ENCODE assay signal across 10 cellular contexts in the genomic region with DNA sequence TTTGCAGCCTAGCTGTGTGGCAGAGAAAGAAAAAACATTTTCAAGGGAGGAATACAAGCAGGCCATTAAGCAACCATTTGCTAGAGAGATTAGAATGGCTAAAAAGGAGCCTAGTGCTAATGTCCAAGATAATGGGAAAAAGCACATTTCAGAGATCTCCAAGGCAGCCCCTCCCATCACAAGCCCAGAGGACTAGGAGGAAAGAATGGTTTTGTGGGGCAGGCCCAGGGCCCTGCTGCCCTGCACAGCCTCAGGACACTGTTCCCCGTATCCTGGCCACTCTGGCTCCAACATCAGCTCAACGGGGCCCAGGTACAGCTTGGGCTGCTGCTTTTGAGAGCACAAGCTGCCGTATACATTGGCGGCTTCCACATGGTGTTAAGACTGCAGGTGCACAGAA. TPM values are rescaled to one million over a fixed set of nuclear protein-coding genes. Genes with fewer than 3 reads are reported as not detected.
"Had no signal": no experiment of that assay in that cellular context is flagged by ENCODE, and none has a peak within 500 bp of the region (broad histone marks: within the 10 kb centered on the region; RNA-seq: fewer than 3 reads in every experiment).

No MANE protein-coding gene starts in this region.

- H2AFZ ChIP-seq: GM23338 had no signal

- DNase-seq: H9, HCEC 1CT, HFFc6, KG1 had no signal

- H3K4me3 ChIP-seq: GM23338 had no signal

- ATAC-seq: GM23338 had no signal

- FAIRE-seq: H1, H54, HTR-8/SVneo had no signal

- H3K4me2 ChIP-seq: GM23338 had no signal

RNA-seq across cellular contexts. Expression of a gene that starts 16.5 kb away (rescaled TPM):
- total RNA-seq: HFFc6, HT-29 had no signal
- polyA plus RNA-seq: IgD-negative memory B cell had no signal
